Comparison of ENCODE assay signal across 13 cellular contexts in genomic region chr6:154548130-154548830, GRCh38. TPM values are rescaled to one million over a fixed set of nuclear protein-coding genes. Genes with fewer than 3 reads are reported as not detected.
DNase-seq lines count a peak whose midpoint lies in the region; ATAC-seq and TF ChIP-seq lines count a peak whose summit lies in the region.
"Had no signal": no experiment of that assay in that cellular context is flagged by ENCODE, and none has a peak within 500 bp of the region (broad histone marks: within the 10 kb centered on the region; RNA-seq: fewer than 3 reads in every experiment).

No MANE protein-coding gene starts in this region.

- H3K4me1 ChIP-seq in body of pancreas (peaks cover 19% of the 10 kb centered on the region), ascending aorta (no peaks in the 10 kb centered on the region)

- peak; percentile 80 for ATAC-seq in body of pancreas
- peak; percentile 69 for ATAC-seq in left colon
- no peak for ATAC-seq in GM19452 (IDR thresholded peaks at IDR 0.05; ENCODE audit: unreplicated experiment)
- no peak for ATAC-seq in activated CD4-positive, CD25-positive, alpha-beta regulatory T cell treated with anti-CD3 and anti-CD28 coated beads, Interleukin-2, amount 50 U/mL, for 24 hours
- ATAC-seq: GM23338 had no signal

- H3K27me3 ChIP-seq in body of pancreas: no peaks in the 10 kb centered on the region
- H3K27me3 ChIP-seq in ascending aorta: no peaks in the 10 kb centered on the region
- H3K27me3 ChIP-seq: MG63 had no signal

- intact Hi-C loops in body of pancreas (cut with DNase I): no loop called here
- intact Hi-C loops in left colon (cut with DNase I, micrococcal nuclease): no loop called here
- intact Hi-C loops in ascending aorta (cut with DNase I): no loop called here

- H3K9me3 ChIP-seq in body of pancreas: no peaks in the 10 kb centered on the region
- no peaks in the 10 kb centered on the region for H3K9me3 ChIP-seq in ascending aorta
- H3K9me3 ChIP-seq: MG63 had no signal

- no peaks in the 10 kb centered on the region for H3K36me3 ChIP-seq in body of pancreas (replicated peaks in 1 of 2; ENCODE audit: insufficient read depth in 1 of 2, low read depth in 2 of 2)
- no peaks in the 10 kb centered on the region for H3K36me3 ChIP-seq in ascending aorta
- H3K36me3 ChIP-seq: MG63 had no signal

- H3K4me3 ChIP-seq in body of pancreas: no peak overlapping the region
- H3K4me3 ChIP-seq in ascending aorta: no peak overlapping the region
- H3K4me3 ChIP-seq: GM23338, MG63 had no signal

- peak overlapping the region; percentile 2 to 73 (median 68) for H3K27ac ChIP-seq in body of pancreas
- H3K27ac ChIP-seq in ascending aorta: peak overlapping the region in 1 of 2 donors; percentile 18
- H3K27ac ChIP-seq: RWPE1 had no signal

- TF ChIP-seq CTCF in body of pancreas (IDR thresholded peaks at IDR 0.05): no peak
- no peak for TF ChIP-seq CTCF in ascending aorta (IDR thresholded peaks at IDR 0.05)

- DNase-seq in NCI-H1092 treated with DMSO at 0.1 percent for 48 hours (lab: John Stamatoyannopoulos, UW) (peak; percentile 47), body of pancreas (peak; percentile 41 to 72 (median 55)), left colon (peak in 1 of 2 donors; percentile 33), smooth muscle cell of the brain vasculature (ENCODE audit: low read depth, low spot score) (peak; percentile 45), ascending aorta (ENCODE audit: low spot score in 2 of 2) (no peak), AG08395 (ENCODE audit: low spot score) (no peak)
- DNase-seq: activated naive CD4-positive, alpha-beta T cell treated with anti-CD3 and anti-CD28 coated beads for 36 hours; MG63; stimulated activated naive CD4-positive, alpha-beta T cell had no signal

- no peak for TF ChIP-seq POLR2A in body of pancreas (IDR thresholded peaks at IDR 0.05)

- WGBS in body of pancreas, 2 donors: 20 to 26% methylated on average over 8 of the region's 8 CpGs

RNA-seq across cellular contexts. Expression of gene CNKSR3, which starts 37.8 kb away (rescaled TPM):
- total RNA-seq in body of pancreas (10 to 100 TPM in 1 of 2 donors, 1 to 10 TPM in 1; 9.3 to 13.2 TPM), left colon (10 to 100 TPM; 11.6 to 49.4 TPM), ascending aorta (9.7 TPM)

Comparison
In these comparisons a context has a peak if more than half of its experiments do, and no peak if none do; other contexts are left out.
1. DNase-seq: peak in NCI-H1092 treated with DMSO at 0.1 percent for 48 hours (single experiment), body of pancreas (4 of 4) and smooth muscle cell of the brain vasculature (single experiment); none in ascending aorta (0 of 2) and AG08395 (single experiment).
2. ATAC-seq: peak in body of pancreas (single experiment) and left colon (single experiment); none in GM19452 (single experiment) and activated CD4-positive, CD25-positive, alpha-beta regulatory T cell treated with anti-CD3 and anti-CD28 coated beads, Interleukin-2, amount 50 U/mL, for 24 hours (0 of 2).